ENCODE assay signal across 1 cellular context in genomic region chr6:24802271-24803059, GRCh38.
TF ChIP-seq lines count a peak whose summit lies in the region.

No MANE protein-coding gene starts in this region.

TF ChIP-seq in HepG2, 621 proteins besides CTCF, POLR2A, EP300 and RAD21 (continued from another document and continues in another):
- TF ChIP-seq ZBTB8A (CRISPR knock-in tag; IDR thresholded peaks at IDR 0.05; ENCODE audit: borderline replicate concordance, low read depth) (no peak), ZNF546 (CRISPR knock-in tag; conservative IDR thresholded peaks at IDR 0.05) (no peak), AKNA (CRISPR knock-in tag; IDR thresholded peaks at IDR 0.05; ENCODE audit: borderline replicate concordance) (no peak), IRF1 (CRISPR knock-in tag; IDR thresholded peaks at IDR 0.05; ENCODE audit: low read depth) (no peak), ISX (CRISPR knock-in tag; conservative IDR thresholded peaks at IDR 0.05) (no peak), ARNTL (CRISPR knock-in tag; IDR thresholded peaks at IDR 0.05) (peak; percentile 5; the same call in 1 of the 2 replicates), ZNF431 (CRISPR knock-in tag; IDR thresholded peaks at IDR 0.05; ENCODE audit: borderline replicate concordance, low read depth) (no peak), ZNF749 (CRISPR knock-in tag; IDR thresholded peaks at IDR 0.05; ENCODE audit: borderline replicate concordance) (no peak), CERS6 (CRISPR knock-in tag; IDR thresholded peaks at IDR 0.05) (no peak), TBX2 (CRISPR knock-in tag; IDR thresholded peaks at IDR 0.05; ENCODE audit: borderline replicate concordance) (0 out of 2 replicates have a peak, but pooled peaks have one; percentile 26), ZBTB26 (CRISPR knock-in tag; IDR thresholded peaks at IDR 0.05; ENCODE audit: borderline replicate concordance) (0 out of 2 replicates have a peak, but pooled peaks have one; percentile 57), ZNF687 (CRISPR knock-in tag; IDR thresholded peaks at IDR 0.05) (peak; percentile 49), SMAD3 (CRISPR knock-in tag; IDR thresholded peaks at IDR 0.05) (peak; percentile 15; the same call in 1 of the 2 replicates), ZNF460 (CRISPR knock-in tag; IDR thresholded peaks at IDR 0.05; ENCODE audit: borderline replicate concordance) (peak; percentile 66; the same call in 1 of the 2 replicates), ZNF644 (CRISPR knock-in tag; IDR thresholded peaks at IDR 0.05; ENCODE audit: low read depth) (0 out of 2 replicates have a peak, but pooled peaks have one; percentile 15), PBX2 (CRISPR knock-in tag; IDR thresholded peaks at IDR 0.05) (no peak), PHB2 (IDR thresholded peaks at IDR 0.05; ENCODE audit: partially characterized antibody) (no peak), ZNF253 (CRISPR knock-in tag; IDR thresholded peaks at IDR 0.05; ENCODE audit: borderline replicate concordance) (no peak), ZNF563 (CRISPR knock-in tag; IDR thresholded peaks at IDR 0.05) (no peak), AHDC1 (CRISPR knock-in tag; IDR thresholded peaks at IDR 0.05; ENCODE audit: borderline replicate concordance) (0 out of 2 replicates have a peak, but pooled peaks have one; percentile 12), ZNF382 (CRISPR knock-in tag; IDR thresholded peaks at IDR 0.05; ENCODE audit: borderline replicate concordance) (no peak), ZNF430 (CRISPR knock-in tag; IDR thresholded peaks at IDR 0.05) (0 out of 2 replicates have a peak, but pooled peaks have one; percentile 15), ZNF296 (CRISPR knock-in tag; conservative IDR thresholded peaks at IDR 0.05) (peak; percentile 33; the same call in 1 of the 2 replicates), MZF1 (CRISPR knock-in tag; IDR thresholded peaks at IDR 0.05; ENCODE audit: borderline replicate concordance) (no peak), ZSCAN29 (CRISPR knock-in tag; conservative IDR thresholded peaks at IDR 0.05) (peak; percentile 80; the same call in 1 of the 2 replicates), DPF2 (CRISPR knock-in tag; IDR thresholded peaks at IDR 0.05; ENCODE audit: borderline replicate concordance, low read depth) (0 out of 2 replicates have a peak, but pooled peaks have one; percentile 26), BRD4 (CRISPR knock-in tag; IDR thresholded peaks at IDR 0.05) (peak; percentile 73; the same call in 1 of the 2 replicates), SP4 (CRISPR knock-in tag; IDR thresholded peaks at IDR 0.05) (no peak), NR2C2 (CRISPR knock-in tag; IDR thresholded peaks at IDR 0.05; ENCODE audit: borderline replicate concordance) (0 out of 2 replicates have a peak, but pooled peaks have one; percentile 14), HDAC2 (CRISPR knock-in tag; IDR thresholded peaks at IDR 0.05) (no peak), ZNF281 (CRISPR knock-in tag; IDR thresholded peaks at IDR 0.05; ENCODE audit: borderline replicate concordance) (no peak)
